ENCODE assay signal across 19 cellular contexts in the genomic region with DNA sequence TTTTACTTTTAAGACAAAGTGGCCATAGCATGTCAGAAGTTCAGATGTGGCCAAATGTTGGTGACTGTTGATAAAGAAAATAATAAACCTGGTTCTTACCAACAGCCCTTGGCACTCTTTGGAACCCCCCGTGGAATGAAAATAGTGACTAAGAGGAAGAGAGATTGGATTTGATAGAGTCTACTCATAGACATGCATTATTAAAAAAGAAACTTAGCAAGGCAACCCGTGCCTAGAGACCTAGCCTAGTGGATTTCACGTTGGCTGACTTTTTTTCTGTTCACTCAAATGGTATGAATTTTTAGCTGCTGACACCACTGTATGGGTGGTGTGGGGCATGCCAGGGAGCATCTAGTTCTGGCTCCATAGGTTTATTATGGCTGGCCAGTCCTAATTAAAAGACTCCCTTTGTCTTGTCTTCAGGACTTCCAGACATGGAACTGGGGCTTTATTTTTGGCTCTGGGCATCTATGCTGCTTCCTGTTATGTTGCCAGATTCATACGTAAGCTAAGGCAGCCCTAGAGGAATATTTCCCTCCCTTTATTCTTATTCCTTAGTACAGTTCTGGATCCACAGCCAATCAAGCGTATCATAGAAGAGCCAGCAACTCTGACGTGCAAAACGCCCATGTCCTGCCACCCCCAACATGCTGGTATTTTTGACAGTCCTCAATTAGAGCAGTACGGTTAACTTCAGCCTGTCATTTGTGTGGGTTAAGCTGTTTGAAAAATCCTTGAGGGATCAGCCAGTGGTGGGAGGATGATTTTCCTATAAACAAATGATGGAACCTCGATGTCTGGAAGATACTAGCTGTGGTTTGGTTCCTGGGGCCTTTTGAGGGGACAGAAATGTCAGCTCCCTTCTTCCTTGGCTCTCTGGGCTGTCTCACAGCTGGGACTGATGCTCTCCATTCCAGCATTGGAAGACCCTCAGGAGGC.
DNase-seq lines count a peak whose midpoint lies in the region; ATAC-seq and TF ChIP-seq lines count a peak whose summit lies in the region.
"Had no signal": no experiment of that assay in that cellular context is flagged by ENCODE, and none has a peak within 500 bp of the region (broad histone marks: within the 10 kb centered on the region; RNA-seq: fewer than 3 reads in every experiment).

No MANE protein-coding gene starts in this region.

- H3K27me3 ChIP-seq in stomach smooth muscle (ENCODE audit: control insufficient read depth in 1 of 2, insufficient read depth in 2 of 2, low read length in 2 of 2) = no peaks in the 10 kb centered on the region
- H3K27me3 ChIP-seq in CD4-positive, alpha-beta memory T cell (ENCODE audit: insufficient read depth, low read length) = no peaks in the 10 kb centered on the region

- TF ChIP-seq CTCF in activated CD8-positive, alpha-beta T cell treated with anti-CD3 and anti-CD28 coated beads for 36 hours (IDR thresholded peaks at IDR 0.05) = no peak

- H3K4me3 ChIP-seq in stomach smooth muscle (ENCODE audit: low read length in 2 of 2) = peak overlapping the region; percentile 13 to 50
- no peak overlapping the region for H3K4me3 ChIP-seq in CD4-positive, alpha-beta memory T cell (ENCODE audit: low read length in 2 of 2)
- H3K4me3 ChIP-seq: K562 had no signal

- H3K27ac Mint-ChIP-seq in CD4-positive, alpha-beta memory T cell = no peak overlapping the region
- no peak overlapping the region for H3K27ac Mint-ChIP-seq in activated CD8-positive, alpha-beta T cell treated with anti-CD3 and anti-CD28 coated beads for 36 hours
- H3K27ac Mint-ChIP-seq: activated naive CD8-positive, alpha-beta T cell treated with anti-CD3 and anti-CD28 coated beads, Interleukin-2, amount 10 ng/mL, durations not matched to agents 7 days and 5 days; naive thymus-derived CD4-positive, alpha-beta T cell; stimulated activated effector memory CD8-positive, alpha-beta T cell treated with anti-CD3 and anti-CD28 coated beads, Interleukin-12 subunit alpha, Interleukin-12 subunit beta, amount 100 ng/mL, for 72 hours had no signal

- no peak for ATAC-seq in activated CD8-positive, alpha-beta T cell treated with anti-CD3 and anti-CD28 coated beads for 36 hours
- ATAC-seq in left ventricle myocardium superior = no peak
- ATAC-seq: K562; naive thymus-derived CD4-positive, alpha-beta T cell; PC-3; stimulated activated effector memory CD8-positive, alpha-beta T cell treated with anti-CD3 and anti-CD28 coated beads, Interleukin-12 subunit alpha, Interleukin-12 subunit beta, amount 100 ng/mL, for 72 hours had no signal

- CTCF ChIA-PET in CD4-positive, alpha-beta memory T cell (lab: Charles Lee; ENCODE audit: partially characterized antibody) = no interaction called here
- CTCF ChIA-PET in activated CD8-positive, alpha-beta T cell treated with anti-CD3 and anti-CD28 coated beads for 36 hours (lab: Charles Lee) = no interaction called here

- no peaks in the 10 kb centered on the region for H3K36me3 Mint-ChIP-seq in CD4-positive, alpha-beta memory T cell
- H3K36me3 Mint-ChIP-seq in activated CD8-positive, alpha-beta T cell treated with anti-CD3 and anti-CD28 coated beads for 36 hours (ENCODE audit: low read depth) = no peaks in the 10 kb centered on the region
- H3K36me3 Mint-ChIP-seq: activated naive CD8-positive, alpha-beta T cell treated with anti-CD3 and anti-CD28 coated beads, Interleukin-2, amount 10 ng/mL, durations not matched to agents 7 days and 5 days; stimulated activated effector memory CD8-positive, alpha-beta T cell treated with anti-CD3 and anti-CD28 coated beads, Interleukin-12 subunit alpha, Interleukin-12 subunit beta, amount 100 ng/mL, for 72 hours had no signal

- peak overlapping the region; percentile 46 for H3K27ac ChIP-seq in stomach smooth muscle (ENCODE audit: low read length)
- H3K27ac ChIP-seq in CD4-positive, alpha-beta memory T cell (ENCODE audit: low read depth, low read length) = no peak overlapping the region
- H3K27ac ChIP-seq: C4-2B had no signal

- H3K9me3 ChIP-seq in stomach smooth muscle (ENCODE audit: control insufficient read depth in 2 of 2, low read length in 2 of 2) = peaks cover 0 to 3% of the 10 kb centered on the region in 2 donors
- no peaks in the 10 kb centered on the region for H3K9me3 ChIP-seq in CD4-positive, alpha-beta memory T cell (ENCODE audit: control insufficient read depth in 1 of 2, low read length in 2 of 2)

- intact Hi-C loops in CD4-positive, alpha-beta memory T cell (cut with micrococcal nuclease) = no loop called here
- intact Hi-C loops in activated CD8-positive, alpha-beta T cell treated with anti-CD3 and anti-CD28 coated beads for 36 hours (cut with micrococcal nuclease) = no loop called here
- intact Hi-C loops in left ventricle myocardium superior (cut with micrococcal nuclease) = no loop called here

- no peaks in the 10 kb centered on the region for H3K4me1 Mint-ChIP-seq in CD4-positive, alpha-beta memory T cell
- H3K4me1 Mint-ChIP-seq in activated CD8-positive, alpha-beta T cell treated with anti-CD3 and anti-CD28 coated beads for 36 hours (ENCODE audit: low read depth) = no peaks in the 10 kb centered on the region
- H3K4me1 Mint-ChIP-seq: activated naive CD8-positive, alpha-beta T cell treated with anti-CD3 and anti-CD28 coated beads, Interleukin-2, amount 10 ng/mL, durations not matched to agents 7 days and 5 days; naive thymus-derived CD4-positive, alpha-beta T cell; stimulated activated effector memory CD8-positive, alpha-beta T cell treated with anti-CD3 and anti-CD28 coated beads, Interleukin-12 subunit alpha, Interleukin-12 subunit beta, amount 100 ng/mL, for 72 hours had no signal

- no peak overlapping the region for H3K9ac ChIP-seq in stomach smooth muscle (ENCODE audit: low read length in 2 of 2)

- DNase-seq in H4 (ENCODE audit: low spot score) (peak; percentile 73), astrocyte of the hippocampus (ENCODE audit: low read depth, low spot score) (peak; percentile 12), foreskin melanocyte (peak; percentile 91), left ventricle myocardium superior (no peak)
- no peak for DNase-seq in stimulated activated CD4-positive, alpha-beta T cell treated with anti-CD3 and anti-CD28 coated beads, Interleukin-12 subunit alpha, Interleukin-12 subunit beta, amount 100 ng/mL, for 4 hours
- DNase-seq in CD4-positive, alpha-beta memory T cell = no peak
- DNase-seq in activated CD8-positive, alpha-beta T cell treated with anti-CD3 and anti-CD28 coated beads for 36 hours = no peak
- DNase-seq: activated CD4-positive, alpha-beta T cell treated with anti-CD3 and anti-CD28 coated beads, Interleukin-2, amount 50 U/mL, for 4 hours; activated naive CD8-positive, alpha-beta T cell treated with anti-CD3 and anti-CD28 coated beads, Interleukin-2, amount 10 ng/mL, durations not matched to agents 7 days and 5 days; activated T-cell treated with anti-CD3 and anti-CD28 coated beads, Interleukin-2, amount 50 U/mL, for 48 hours; central memory CD4-positive, alpha-beta T cell; naive thymus-derived CD4-positive, alpha-beta T cell; NCI-H1092 treated with DMSO at 0.1 percent for 48 hours; NCI-H748 treated with DMSO at 0.1 percent for 48 hours; PC-3 had no signal

- no peak overlapping the region for H3K4me3 Mint-ChIP-seq in CD4-positive, alpha-beta memory T cell
- no peak overlapping the region for H3K4me3 Mint-ChIP-seq in activated CD8-positive, alpha-beta T cell treated with anti-CD3 and anti-CD28 coated beads for 36 hours
- H3K4me3 Mint-ChIP-seq: activated naive CD8-positive, alpha-beta T cell treated with anti-CD3 and anti-CD28 coated beads, Interleukin-2, amount 10 ng/mL, durations not matched to agents 7 days and 5 days; naive thymus-derived CD4-positive, alpha-beta T cell; stimulated activated effector memory CD8-positive, alpha-beta T cell treated with anti-CD3 and anti-CD28 coated beads, Interleukin-12 subunit alpha, Interleukin-12 subunit beta, amount 100 ng/mL, for 72 hours had no signal

- peaks cover 20% of the 10 kb centered on the region for H3K4me1 ChIP-seq in stomach smooth muscle (ENCODE audit: control insufficient read depth, insufficient read depth, low read length)
- H3K4me1 ChIP-seq in CD4-positive, alpha-beta memory T cell (ENCODE audit: insufficient read depth, low read length) = no peaks in the 10 kb centered on the region

- peaks cover 0 to 2% (median 0%) of the 10 kb centered on the region in 8 donors for H3K9me3 Mint-ChIP-seq in CD4-positive, alpha-beta memory T cell
- no peaks in the 10 kb centered on the region for H3K9me3 Mint-ChIP-seq in activated CD8-positive, alpha-beta T cell treated with anti-CD3 and anti-CD28 coated beads for 36 hours

- POLR2A ChIA-PET in CD4-positive, alpha-beta memory T cell (lab: Charles Lee; ENCODE audit: partially characterized antibody) = no interaction called here
- POLR2A ChIA-PET in activated CD8-positive, alpha-beta T cell treated with anti-CD3 and anti-CD28 coated beads for 36 hours (lab: Charles Lee) = no interaction called here

- H3K36me3 ChIP-seq in stomach smooth muscle (ENCODE audit: control insufficient read depth in 2 of 2, insufficient read depth in 2 of 2, low read length in 2 of 2) = no peaks in the 10 kb centered on the region
- no peaks in the 10 kb centered on the region for H3K36me3 ChIP-seq in CD4-positive, alpha-beta memory T cell (ENCODE audit: insufficient read depth, low read length)

- H3K27me3 Mint-ChIP-seq in CD4-positive, alpha-beta memory T cell = peaks cover 1 to 2% of the 10 kb centered on the region in 2 donors
- peaks cover 2% of the 10 kb centered on the region for H3K27me3 Mint-ChIP-seq in activated CD8-positive, alpha-beta T cell treated with anti-CD3 and anti-CD28 coated beads for 36 hours
- H3K27me3 Mint-ChIP-seq: activated naive CD8-positive, alpha-beta T cell treated with anti-CD3 and anti-CD28 coated beads, Interleukin-2, amount 10 ng/mL, durations not matched to agents 7 days and 5 days had no signal

Comparison
In these comparisons a context has a peak if more than half of its experiments do, and no peak if none do; other contexts are left out.
1. DNase-seq: peak in H4 (single experiment), astrocyte of the hippocampus (single experiment) and foreskin melanocyte (single experiment); none in stimulated activated CD4-positive, alpha-beta T cell treated with anti-CD3 and anti-CD28 coated beads, Interleukin-12 subunit alpha, Interleukin-12 subunit beta, amount 100 ng/mL, for 4 hours (single experiment), CD4-positive, alpha-beta memory T cell (0 of 5), activated CD8-positive, alpha-beta T cell treated with anti-CD3 and anti-CD28 coated beads for 36 hours (single experiment) and left ventricle myocardium superior (single experiment).
2. H3K4me3 ChIP-seq: peak in stomach smooth muscle (2 of 2); none in CD4-positive, alpha-beta memory T cell (0 of 2).